Comparison of ENCODE assay signal across 8 cellular contexts in genomic region chr5:55994998-55995914, GRCh38. TPM values are rescaled to one million over a fixed set of nuclear protein-coding genes. Genes with fewer than 3 reads are reported as not detected.
DNase-seq lines count a peak whose midpoint lies in the region; ATAC-seq and TF ChIP-seq lines count a peak whose summit lies in the region.

No MANE protein-coding gene starts in this region.

- H3K4me3 Mint-ChIP-seq in activated T-cell treated with anti-CD3 and anti-CD28 coated beads, Interleukin-2, amount 50 U/mL, for 4 hours = peak overlapping the region; percentile 99

- BruUV-seq in PC-3 (replicated peaks; lab: Mats Ljungman, UMichigan) = TSS peak; percentile 75

- H3K4me1 Mint-ChIP-seq in activated T-cell treated with anti-CD3 and anti-CD28 coated beads, Interleukin-2, amount 50 U/mL, for 4 hours (ENCODE audit: low read depth) = peaks cover 50% of the 10 kb centered on the region

- H3K9me3 ChIP-seq in PC-3 (ENCODE audit: low read length) (no peaks in the 10 kb centered on the region), muscle layer of colon (ENCODE audit: low read length) (no peaks in the 10 kb centered on the region)

- intact Hi-C loops in PC-3 (cut with micrococcal nuclease) = loop anchor here (10.0 kb wide), 1 partner anchor 130 kb away; no protein-coding TSS in a partner anchor

- H3F3A ChIP-seq in PC-3 (ENCODE audit: low read length, unreplicated experiment) = no peaks in the 10 kb centered on the region

- peak overlapping the region; percentile 98 for H3K4me3 ChIP-seq in PC-3 (ENCODE audit: low read length)
- H3K4me3 ChIP-seq in muscle layer of colon (ENCODE audit: low read depth in 1 of 2, low read length in 2 of 2) = peak overlapping the region; percentile 67 to 76

- H3K79me2 ChIP-seq in PC-3 (ENCODE audit: low read length) = peaks cover 40% of the 10 kb centered on the region

- in situ Hi-C loops in KBM-7 (cut with MboI; ENCODE audit: low pct_unique_long_range_greater_than_20kb, low sequenced_read_pairs) = no loop called here

- peaks cover 36% of the 10 kb centered on the region for H3K4me1 ChIP-seq in PC-3 (ENCODE audit: insufficient read depth, low read length)
- H3K4me1 ChIP-seq in muscle layer of colon (ENCODE audit: insufficient read depth, low read length) = peaks cover 26% of the 10 kb centered on the region

- H3K36me3 ChIP-seq in PC-3 (ENCODE audit: low read depth, low read length) (no peaks in the 10 kb centered on the region), muscle layer of colon (ENCODE audit: insufficient read depth, low read length) (no peaks in the 10 kb centered on the region)

- peaks cover 23% of the 10 kb centered on the region for H3K36me3 Mint-ChIP-seq in activated T-cell treated with anti-CD3 and anti-CD28 coated beads, Interleukin-2, amount 50 U/mL, for 4 hours (ENCODE audit: insufficient read depth)

- POLR2A ChIA-PET in PC-3 (lab: Charles Lee; ENCODE audit: unreplicated experiment) = interaction anchor here (0.6 to 0.7 kb wide), 2 partner anchors 58 to 558 kb away, joined by 3 to 4 read pairs; no protein-coding TSS in a partner anchor

- peak overlapping the region; percentile 88 for H3K27ac ChIP-seq in PC-3 (ENCODE audit: low read length)
- peak overlapping the region; percentile 96 for H3K27ac ChIP-seq in muscle layer of colon (ENCODE audit: low read depth, low read length)

- CTCF ChIA-PET in PC-3 (lab: Charles Lee) = no interaction called here

- H3K4me2 ChIP-seq in PC-3 (ENCODE audit: low read length) = peak overlapping the region; percentile 86

- no peaks in the 10 kb centered on the region for H3K9me2 ChIP-seq in PC-3 (replicated peaks; ENCODE audit: low read length)

- DNase-seq in DMS53 (lab: John Stamatoyannopoulos, UW) (peak; percentile 99), KBM-7 (peak; percentile 95), PC-3 (peak; percentile 90)
- DNase-seq in activated T-cell treated with anti-CD3 and anti-CD28 coated beads, Interleukin-2, amount 50 U/mL, for 4 hours = peak; percentile 96
- DNase-seq in stimulated activated CD8-positive, alpha-beta memory T cell treated with anti-CD3 and anti-CD28 coated beads, Interleukin-7, amount 100 ng/mL, for 24 hours (ENCODE audit: low read depth) = peak; percentile 89

- TF ChIP-seq CTCF in PC-3 (conservative IDR thresholded peaks at IDR 0.05; ENCODE audit: low read depth, low read length) = no peak

- peak; percentile 96 for ATAC-seq in GM21723 (IDR thresholded peaks at IDR 0.05; ENCODE audit: unreplicated experiment)
- peak; percentile 83 for ATAC-seq in PC-3
- ATAC-seq in activated T-cell treated with anti-CD3 and anti-CD28 coated beads, Interleukin-2, amount 50 U/mL, for 4 hours = peak; percentile 89 to 92
- peak; percentile 100 for ATAC-seq in esophagus mucosa

- no peaks in the 10 kb centered on the region for H3K27me3 Mint-ChIP-seq in activated T-cell treated with anti-CD3 and anti-CD28 coated beads, Interleukin-2, amount 50 U/mL, for 4 hours (ENCODE audit: low read depth)

- H3K9ac ChIP-seq in PC-3 (ENCODE audit: low read length) (peak overlapping the region; percentile 91), muscle layer of colon (ENCODE audit: low read length) (peak overlapping the region; percentile 88)

- H2AFZ ChIP-seq in PC-3 (ENCODE audit: low read length) = peak overlapping the region; percentile 75

- H3K27me3 ChIP-seq in PC-3 (ENCODE audit: low read length) = no peaks in the 10 kb centered on the region
- no peaks in the 10 kb centered on the region for H3K27me3 ChIP-seq in muscle layer of colon (ENCODE audit: control insufficient read depth in 1 of 2, insufficient read depth in 2 of 2, low read length in 2 of 2)

- H3K9me3 Mint-ChIP-seq in activated T-cell treated with anti-CD3 and anti-CD28 coated beads, Interleukin-2, amount 50 U/mL, for 4 hours = peaks cover 5% of the 10 kb centered on the region

- H4K20me1 ChIP-seq in PC-3 (ENCODE audit: low read length) = peaks cover 27% of the 10 kb centered on the region

RNA-seq across cellular contexts. Expression of gene IL6ST, which starts 0.5 kb away (rescaled TPM):
- total RNA-seq in PC-3 (2014; rRNA removed) (25.7 and 28.0 TPM in 2 replicates), esophagus mucosa (55.2 TPM)
- 10 to 100 TPM; 74.9 to 97.1 (median 79.1) TPM for total RNA-seq in activated T-cell treated with anti-CD3 and anti-CD28 coated beads, Interleukin-2, amount 50 U/mL, for 4 hours

Comparison
In these comparisons a context has a peak if more than half of its experiments do, and no peak if none do; other contexts are left out.
1. Peak in every context shown above with its lines: DNase-seq, ATAC-seq, H3K4me3 ChIP-seq and H3K27ac ChIP-seq.